Comparison of ENCODE assay signal across 1 cellular context in genomic region chr3:196080517-196080841, GRCh38.
TF ChIP-seq lines count a peak whose summit lies in the region.

No MANE protein-coding gene starts in this region.

TF ChIP-seq in H1, 55 proteins besides CTCF, POLR2A, EP300 and RAD21 (continued from another document):
- TF ChIP-seq CEBPB (IDR thresholded peaks at IDR 0.05; ENCODE audit: low read depth, low read length): no peak
- TF ChIP-seq ASH2L (IDR thresholded peaks at IDR 0.05; ENCODE audit: low read length): no peak
- no peak for TF ChIP-seq SRF (IDR thresholded peaks at IDR 0.05; ENCODE audit: low read depth, low read length)
- no peak for TF ChIP-seq GABPA (IDR thresholded peaks at IDR 0.05; ENCODE audit: borderline replicate concordance, insufficient read depth, low read length)
- no peak for TF ChIP-seq BRCA1 (IDR thresholded peaks at IDR 0.05; ENCODE audit: low read depth, low read length)
- no peak for TF ChIP-seq SIN3A (conservative IDR thresholded peaks at IDR 0.05 in 1 of 2, IDR thresholded peaks at IDR 0.05 in 1 of 2; ENCODE audit: low read depth in 1 of 2, low read length in 2 of 2)
- TF ChIP-seq HDAC6 (IDR thresholded peaks at IDR 0.05; ENCODE audit: low read depth, low read length): no peak
- no peak for TF ChIP-seq SP2 (IDR thresholded peaks at IDR 0.05; ENCODE audit: low read length)
- TF ChIP-seq ZNF274 (IDR thresholded peaks at IDR 0.05; ENCODE audit: borderline replicate concordance, extremely low read depth, low read length): no peak
- no peak for TF ChIP-seq E2F6 (IDR thresholded peaks at IDR 0.05)
- no peak for TF ChIP-seq RNF2 (IDR thresholded peaks at IDR 0.05; ENCODE audit: borderline replicate concordance, low read depth, low read length, missing control alignments, poor library complexity, severe bottlenecking)
- TF ChIP-seq RXRA (IDR thresholded peaks at IDR 0.05; ENCODE audit: insufficient read depth, low read depth, low read length): no peak
